In the genomic region with DNA sequence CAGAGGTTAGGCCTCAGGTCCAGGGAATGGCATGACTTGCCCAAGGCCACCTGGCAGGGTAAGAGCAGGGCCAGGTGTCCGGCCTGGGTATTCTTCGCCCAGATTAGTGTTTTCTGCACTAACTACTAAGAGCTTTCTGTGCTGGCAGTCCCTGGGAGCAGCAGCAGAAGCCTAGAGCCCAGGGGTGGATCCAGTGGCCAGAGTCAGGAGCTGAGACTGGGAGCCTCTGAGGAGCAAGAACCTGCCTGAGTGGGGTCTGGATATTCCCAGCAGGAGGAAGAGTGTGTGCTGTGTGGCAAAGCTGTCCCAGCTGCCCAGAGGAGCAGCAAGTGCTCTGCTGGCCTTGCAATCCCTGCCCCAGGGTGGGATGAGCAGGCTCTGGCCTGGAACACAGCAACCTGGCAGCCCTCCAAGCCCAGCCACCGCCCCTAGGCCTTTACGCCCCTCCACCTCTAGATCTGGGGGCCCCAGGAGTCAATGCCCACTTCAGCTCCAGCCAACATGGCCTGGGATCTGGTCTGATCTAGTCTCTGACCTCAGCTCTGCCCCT, we compare ENCODE assay signal across 26 cellular contexts. TPM values are rescaled to one million over a fixed set of nuclear protein-coding genes. Genes with fewer than 3 reads are reported as not detected.
"Had no signal": no experiment of that assay in that cellular context is flagged by ENCODE, and none has a peak within 500 bp of the region (broad histone marks: within the 10 kb centered on the region; RNA-seq: fewer than 3 reads in every experiment).

No MANE protein-coding gene starts in this region.

- H3K27me3 Mint-ChIP-seq: activated CD4-positive, alpha-beta T cell treated with anti-CD3 and anti-CD28 coated beads for 36 hours; stimulated activated naive B cell treated with anti-CD40 and anti-IgM and Interleukin-4, amounts not matched to agents 10 μg/mL and 1 μg/mL and 100 μg/mL, for 72 hours had no signal

- H3K4me2 ChIP-seq: hepatocyte had no signal

- FAIRE-seq: astrocyte, islet of Langerhans, TTC549 had no signal

- H3K27ac ChIP-seq: adrenal gland, breast epithelium, hepatocyte, neutrophil, parathyroid adenoma, spleen had no signal

- H3K9me3 ChIP-seq: adrenal gland, breast epithelium, mucosa of descending colon, neutrophil, spleen had no signal

- H3K36me3 ChIP-seq: adrenal gland, breast epithelium, neutrophil, spleen had no signal

- H3K79me2 ChIP-seq: hepatocyte, parathyroid adenoma had no signal

- H2AFZ ChIP-seq: hepatocyte, parathyroid adenoma had no signal

- H3K4me3 Mint-ChIP-seq: activated CD4-positive, alpha-beta T cell treated with anti-CD3 and anti-CD28 coated beads for 36 hours; activated CD8-positive, alpha-beta T cell treated with anti-CD3 and anti-CD28 coated beads, Interleukin-2, amount 10 ng/mL, durations not matched to agents 7 days and 5 days; effector memory CD8-positive, alpha-beta T cell; naive B cell; stimulated activated naive B cell treated with anti-CD40 and anti-IgM and Interleukin-4, amounts not matched to agents 10 μg/mL and 1 μg/mL and 100 μg/mL, for 72 hours; T-helper 2 cell treated with Interferon-gamma antibody and Interleukin-4, amounts not matched to agents 5 μg/mL and 100 μg/mL, for 36 hours had no signal

- H3K27ac Mint-ChIP-seq: activated CD4-positive, alpha-beta T cell treated with anti-CD3 and anti-CD28 coated beads for 36 hours; activated CD8-positive, alpha-beta T cell treated with anti-CD3 and anti-CD28 coated beads, Interleukin-2, amount 10 ng/mL, durations not matched to agents 7 days and 5 days; activated naive CD4-positive, alpha-beta T cell treated with anti-CD3 and anti-CD28 coated beads, Interleukin-2, amount 50 U/mL, for 72 hours; effector memory CD8-positive, alpha-beta T cell; naive B cell; stimulated activated naive B cell treated with anti-CD40 and anti-IgM and Interleukin-4, amounts not matched to agents 10 μg/mL and 1 μg/mL and 100 μg/mL, for 72 hours; T-helper 2 cell treated with Interferon-gamma antibody and Interleukin-4, amounts not matched to agents 5 μg/mL and 100 μg/mL, for 36 hours had no signal

- H3K4me1 ChIP-seq: adrenal gland, breast epithelium, parathyroid adenoma had no signal

- H3K9ac ChIP-seq: parathyroid adenoma had no signal

- DNase-seq: activated CD4-positive, alpha-beta T cell treated with anti-CD3 and anti-CD28 coated beads for 36 hours; activated CD8-positive, alpha-beta T cell treated with anti-CD3 and anti-CD28 coated beads, Interleukin-2, amount 10 ng/mL, durations not matched to agents 7 days and 5 days; activated gamma-delta T cell treated with Interleukin-2 at 50 U/mL for 16 hours; adrenal gland; cerebellar nuclear complex; dermis blood vessel endothelial cell; effector memory CD8-positive, alpha-beta T cell; mucosa of descending colon; naive B cell; spleen; stimulated activated CD4-positive, alpha-beta T cell treated with anti-CD3 and anti-CD28 coated beads, Interleukin-4, amount 100 ng/mL, for 4 hours; stimulated activated naive B cell treated with anti-CD40 and anti-IgM and Interleukin-4, amounts not matched to agents 10 μg/mL and 1 μg/mL and 100 μg/mL, for 72 hours had no signal

- ATAC-seq: activated CD4-positive, alpha-beta T cell treated with anti-CD3 and anti-CD28 coated beads for 36 hours; activated CD8-positive, alpha-beta T cell treated with anti-CD3 and anti-CD28 coated beads, Interleukin-2, amount 10 ng/mL, durations not matched to agents 7 days and 5 days; activated naive CD4-positive, alpha-beta T cell treated with anti-CD3 and anti-CD28 coated beads, Interleukin-2, amount 50 U/mL, for 72 hours; effector memory CD8-positive, alpha-beta T cell; left lobe of liver; mucosa of descending colon; stimulated activated naive B cell treated with anti-CD40 and anti-IgM and Interleukin-4, amounts not matched to agents 10 μg/mL and 1 μg/mL and 100 μg/mL, for 72 hours had no signal

- H3K4me1 Mint-ChIP-seq: naive B cell; stimulated activated naive B cell treated with anti-CD40 and anti-IgM and Interleukin-4, amounts not matched to agents 10 μg/mL and 1 μg/mL and 100 μg/mL, for 72 hours had no signal

- H3K4me3 ChIP-seq: adrenal gland, breast epithelium, hepatocyte, mucosa of descending colon, spleen had no signal

- H3K36me3 Mint-ChIP-seq: activated naive CD4-positive, alpha-beta T cell treated with anti-CD3 and anti-CD28 coated beads, Interleukin-2, amount 50 U/mL, for 72 hours; naive B cell; stimulated activated naive B cell treated with anti-CD40 and anti-IgM and Interleukin-4, amounts not matched to agents 10 μg/mL and 1 μg/mL and 100 μg/mL, for 72 hours had no signal

- H3K9me3 Mint-ChIP-seq: activated naive CD4-positive, alpha-beta T cell treated with anti-CD3 and anti-CD28 coated beads, Interleukin-2, amount 50 U/mL, for 72 hours; effector memory CD8-positive, alpha-beta T cell; naive B cell; stimulated activated naive B cell treated with anti-CD40 and anti-IgM and Interleukin-4, amounts not matched to agents 10 μg/mL and 1 μg/mL and 100 μg/mL, for 72 hours; T-helper 2 cell treated with Interferon-gamma antibody and Interleukin-4, amounts not matched to agents 5 μg/mL and 100 μg/mL, for 36 hours had no signal

- H3K27me3 ChIP-seq: breast epithelium, hepatocyte, neutrophil, spleen had no signal

RNA-seq across cellular contexts. Expression of a gene that starts 30.7 kb away (rescaled TPM):
- total RNA-seq: hepatocyte, SK-MEL-5 had no signal

RNA-seq across cellular contexts. Expression of a gene that starts 50.9 kb away (rescaled TPM):
- total RNA-seq: astrocyte, fibroblast of villous mesenchyme, glomerular endothelial cell, renal cortical epithelial cell, SK-MEL-5 had no signal
